In genomic region chr14:44316647-44317432, GRCh38 we compare ENCODE assay signal across 1 cellular context.
A peak's percentile ranks its signal among the peaks of the same experiment; 100 is the strongest.
TF ChIP-seq lines count a peak whose summit lies in the region.

No MANE protein-coding gene starts in this region.

TF ChIP-seq in HepG2, 621 proteins besides CTCF, POLR2A, EP300 and RAD21 (continued from another document and continues in another):
- TF ChIP-seq NKX3-1 (CRISPR knock-in tag; IDR thresholded peaks at IDR 0.05) (no peak), MIER2 (CRISPR knock-in tag; IDR thresholded peaks at IDR 0.05) (no peak), ZNF652 (CRISPR knock-in tag; IDR thresholded peaks at IDR 0.05; ENCODE audit: borderline replicate concordance, low read depth) (no peak), ZNF354B (CRISPR knock-in tag; IDR thresholded peaks at IDR 0.05) (no peak), ZFP37 (CRISPR knock-in tag; IDR thresholded peaks at IDR 0.05; ENCODE audit: borderline replicate concordance) (no peak), ZNF543 (CRISPR knock-in tag; IDR thresholded peaks at IDR 0.05) (no peak), PHF21A (CRISPR knock-in tag; IDR thresholded peaks at IDR 0.05) (no peak), SNAPC2 (CRISPR knock-in tag; IDR thresholded peaks at IDR 0.05) (no peak), GRHL1 (CRISPR knock-in tag; conservative IDR thresholded peaks at IDR 0.05) (no peak), CBX5 (CRISPR knock-in tag; IDR thresholded peaks at IDR 0.05; ENCODE audit: borderline replicate concordance) (peak; percentile 35; the same call in 1 of the 2 replicates), JUND (CRISPR knock-in tag; IDR thresholded peaks at IDR 0.05) (peak; percentile 94), ZNF687 (CRISPR knock-in tag; IDR thresholded peaks at IDR 0.05) (no peak), ZNF672 (CRISPR knock-in tag; IDR thresholded peaks at IDR 0.05) (no peak), KIAA2018 (CRISPR knock-in tag; IDR thresholded peaks at IDR 0.05; ENCODE audit: borderline replicate concordance) (no peak), PAXIP1 (CRISPR knock-in tag; conservative IDR thresholded peaks at IDR 0.05) (no peak), ZNF513 (CRISPR knock-in tag; conservative IDR thresholded peaks at IDR 0.05) (no peak), POGZ (CRISPR knock-in tag; IDR thresholded peaks at IDR 0.05) (no peak), HOMEZ (CRISPR knock-in tag; IDR thresholded peaks at IDR 0.05; ENCODE audit: low read depth) (peak; percentile 39; the same call in 1 of the 2 replicates), MEIS2 (CRISPR knock-in tag; IDR thresholded peaks at IDR 0.05) (no peak), ATF3 (CRISPR knock-in tag; IDR thresholded peaks at IDR 0.05) (peak; percentile 94), MEF2D (CRISPR knock-in tag; IDR thresholded peaks at IDR 0.05) (no peak), MAZ (IDR thresholded peaks at IDR 0.05; ENCODE audit: borderline replicate concordance, low read depth, low read length) (no peak), MAZ (CRISPR knock-in tag; IDR thresholded peaks at IDR 0.05; ENCODE audit: low read depth) (no peak), THAP7 (CRISPR knock-in tag; IDR thresholded peaks at IDR 0.05) (no peak), CBX1 (IDR thresholded peaks at IDR 0.05; ENCODE audit: low read depth) (no peak), ZNF451 (CRISPR knock-in tag; IDR thresholded peaks at IDR 0.05) (no peak), MAX (IDR thresholded peaks at IDR 0.05) (peak; percentile 25; the same call in 1 of the 2 replicates), SOX6 (IDR thresholded peaks at IDR 0.05) (no peak), SOX6 (CRISPR knock-in tag; IDR thresholded peaks at IDR 0.05) (peak; percentile 76), GATAD2A (CRISPR knock-in tag; IDR thresholded peaks at IDR 0.05) (peak; percentile 69), FOXA3 (CRISPR knock-in tag; IDR thresholded peaks at IDR 0.05) (peak; percentile 68), ZNF644 (CRISPR knock-in tag; IDR thresholded peaks at IDR 0.05; ENCODE audit: low read depth) (peak; percentile 44; the same call in 1 of the 2 replicates), TEAD3 (CRISPR knock-in tag; optimal IDR thresholded peaks at IDR 0.05; ENCODE audit: borderline replicate concordance) (peak; percentile 35), FOXK1 (CRISPR knock-in tag; IDR thresholded peaks at IDR 0.05; ENCODE audit: borderline replicate concordance, low read depth) (peak; percentile 29; the same call in 1 of the 2 replicates)
